1 cellular context compared by ENCODE assay signal in the genomic region with DNA sequence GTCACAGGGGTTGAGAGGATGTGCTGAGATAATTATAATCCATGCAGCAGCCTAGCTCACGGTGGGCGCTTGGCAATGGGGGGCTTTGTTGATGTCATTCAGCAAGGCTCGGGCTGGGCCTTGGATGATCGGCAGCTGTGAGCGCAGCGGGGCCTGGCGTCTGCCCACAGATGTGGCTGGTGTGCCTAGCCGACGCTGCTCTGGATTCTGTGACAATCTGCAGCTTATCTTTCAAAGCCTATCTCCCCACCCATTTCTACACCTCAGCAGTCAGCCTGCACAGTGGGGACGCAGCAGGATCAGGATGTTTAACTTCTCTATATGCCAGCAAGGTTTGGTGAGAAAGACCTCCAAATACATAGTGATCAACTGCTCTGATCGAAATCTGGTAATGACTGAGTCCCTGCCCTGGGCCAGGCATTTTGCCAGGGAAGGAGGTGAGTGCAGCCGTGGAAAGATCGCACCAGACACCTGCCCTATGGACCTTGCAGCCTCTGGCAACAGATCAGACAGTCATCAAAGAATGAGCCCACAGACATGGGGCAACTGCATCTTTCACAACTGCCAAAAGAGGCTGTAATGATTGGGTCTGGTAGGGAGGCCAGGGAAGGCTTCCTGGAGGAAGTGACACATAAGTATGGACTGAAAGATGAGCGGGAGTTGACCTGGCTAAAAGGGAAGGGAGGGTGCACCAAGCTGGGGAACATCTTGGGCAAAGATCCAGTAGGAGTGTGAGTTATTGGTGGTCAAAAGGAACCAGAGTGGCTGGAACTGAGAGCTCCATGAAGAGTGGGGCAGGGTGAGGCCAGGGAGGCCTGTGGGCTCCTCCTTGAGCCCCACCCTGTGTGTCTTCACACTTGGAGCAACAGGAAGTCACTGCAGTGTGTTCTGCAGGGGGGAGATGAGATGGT.
TF ChIP-seq lines count a peak whose summit lies in the region.

No MANE protein-coding gene starts in this region.

TF ChIP-seq in SK-N-SH, 30 proteins besides CTCF, POLR2A, EP300 and RAD21 (continued from another document):
- TF ChIP-seq PBX3 (IDR thresholded peaks at IDR 0.05) = peak; percentile 71
- no peak for TF ChIP-seq CHD2 (IDR thresholded peaks at IDR 0.05; ENCODE audit: low read length, partially characterized antibody)
- TF ChIP-seq, protein P1, sequence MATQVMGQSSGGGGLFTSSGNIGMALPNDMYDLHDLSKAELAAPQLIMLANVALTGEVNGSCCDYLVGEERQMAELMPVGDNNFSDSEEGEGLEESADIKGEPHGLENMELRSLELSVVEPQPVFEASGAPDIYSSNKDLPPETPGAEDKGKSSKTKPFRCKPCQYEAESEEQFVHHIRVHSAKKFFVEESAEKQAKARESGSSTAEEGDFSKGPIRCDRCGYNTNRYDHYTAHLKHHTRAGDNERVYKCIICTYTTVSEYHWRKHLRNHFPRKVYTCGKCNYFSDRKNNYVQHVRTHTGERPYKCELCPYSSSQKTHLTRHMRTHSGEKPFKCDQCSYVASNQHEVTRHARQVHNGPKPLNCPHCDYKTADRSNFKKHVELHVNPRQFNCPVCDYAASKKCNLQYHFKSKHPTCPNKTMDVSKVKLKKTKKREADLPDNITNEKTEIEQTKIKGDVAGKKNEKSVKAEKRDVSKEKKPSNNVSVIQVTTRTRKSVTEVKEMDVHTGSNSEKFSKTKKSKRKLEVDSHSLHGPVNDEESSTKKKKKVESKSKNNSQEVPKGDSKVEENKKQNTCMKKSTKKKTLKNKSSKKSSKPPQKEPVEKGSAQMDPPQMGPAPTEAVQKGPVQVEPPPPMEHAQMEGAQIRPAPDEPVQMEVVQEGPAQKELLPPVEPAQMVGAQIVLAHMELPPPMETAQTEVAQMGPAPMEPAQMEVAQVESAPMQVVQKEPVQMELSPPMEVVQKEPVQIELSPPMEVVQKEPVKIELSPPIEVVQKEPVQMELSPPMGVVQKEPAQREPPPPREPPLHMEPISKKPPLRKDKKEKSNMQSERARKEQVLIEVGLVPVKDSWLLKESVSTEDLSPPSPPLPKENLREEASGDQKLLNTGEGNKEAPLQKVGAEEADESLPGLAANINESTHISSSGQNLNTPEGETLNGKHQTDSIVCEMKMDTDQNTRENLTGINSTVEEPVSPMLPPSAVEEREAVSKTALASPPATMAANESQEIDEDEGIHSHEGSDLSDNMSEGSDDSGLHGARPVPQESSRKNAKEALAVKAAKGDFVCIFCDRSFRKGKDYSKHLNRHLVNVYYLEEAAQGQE (IDR thresholded peaks at IDR 0.05; ENCODE audit: low read depth, low read length) = peak; percentile 24; the same call in 1 of the 2 replicates
- no peak; the same call in 1 of the 2 replicates for TF ChIP-seq FOXJ3 (CRISPR knock-in tag; IDR thresholded peaks at IDR 0.05)
- TF ChIP-seq NFIC (IDR thresholded peaks at IDR 0.05; ENCODE audit: borderline replicate concordance) = peak; percentile 86
- TF ChIP-seq EZH2phosphoT487 (IDR thresholded peaks at IDR 0.05; ENCODE audit: borderline replicate concordance, low read depth) = no peak
- TF ChIP-seq TAF1 (IDR thresholded peaks at IDR 0.05; ENCODE audit: borderline replicate concordance, low read depth, low read length) = no peak
- TF ChIP-seq JUND (IDR thresholded peaks at IDR 0.05) = peak; percentile 56
- peak; percentile 78 for TF ChIP-seq GATA2 (CRISPR knock-in tag; IDR thresholded peaks at IDR 0.05)
- peak; percentile 61; the same call in 1 of the 2 replicates for TF ChIP-seq RXRA (IDR thresholded peaks at IDR 0.05; ENCODE audit: borderline replicate concordance, low read depth)
- TF ChIP-seq ZBTB33 (IDR thresholded peaks at IDR 0.05; ENCODE audit: borderline replicate concordance, low read depth) = peak; percentile 47; the same call in 1 of the 2 replicates
- peak; percentile 79 for TF ChIP-seq TCF12 (IDR thresholded peaks at IDR 0.05)
